Comparison of ENCODE assay signal across 5 cellular contexts in the genomic region with DNA sequence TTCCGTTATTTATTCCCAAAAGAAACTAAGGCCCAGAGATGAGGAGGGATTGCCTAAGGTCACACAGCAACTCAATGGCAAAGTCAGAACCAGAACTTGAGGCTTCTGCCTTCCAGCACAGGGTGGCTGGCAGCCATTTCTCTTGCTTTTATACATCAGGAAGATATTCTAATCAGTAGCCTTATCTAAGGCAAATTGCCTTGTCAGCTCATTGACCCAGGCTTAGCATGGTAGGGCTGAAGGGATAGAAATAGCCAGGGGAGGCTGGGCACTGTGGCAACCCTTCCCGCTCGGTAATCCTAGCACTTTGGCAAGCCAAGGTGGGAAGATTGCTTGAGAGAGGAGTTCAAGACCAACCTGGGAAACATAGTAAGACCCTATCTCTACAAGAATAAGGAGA. TPM values are rescaled to one million over a fixed set of nuclear protein-coding genes. Genes with fewer than 3 reads are reported as not detected.
"Had no signal": no experiment of that assay in that cellular context is flagged by ENCODE, and none has a peak within 500 bp of the region (broad histone marks: within the 10 kb centered on the region; RNA-seq: fewer than 3 reads in every experiment).

No MANE protein-coding gene starts in this region.

RNA-seq across cellular contexts. Expression of a gene that starts 2.3 kb away (rescaled TPM):
- total RNA-seq: GM23338, H9, HT-29, IMR-90 had no signal

RNA-seq across cellular contexts. Expression of a gene that starts 40.0 kb away (rescaled TPM):
- total RNA-seq: GM23338, H1, H9, HT-29, IMR-90 had no signal
- polyA plus RNA-seq: GM23338, H1, IMR-90 had no signal
